ENCODE assay signal across 1 cellular context in the genomic region with DNA sequence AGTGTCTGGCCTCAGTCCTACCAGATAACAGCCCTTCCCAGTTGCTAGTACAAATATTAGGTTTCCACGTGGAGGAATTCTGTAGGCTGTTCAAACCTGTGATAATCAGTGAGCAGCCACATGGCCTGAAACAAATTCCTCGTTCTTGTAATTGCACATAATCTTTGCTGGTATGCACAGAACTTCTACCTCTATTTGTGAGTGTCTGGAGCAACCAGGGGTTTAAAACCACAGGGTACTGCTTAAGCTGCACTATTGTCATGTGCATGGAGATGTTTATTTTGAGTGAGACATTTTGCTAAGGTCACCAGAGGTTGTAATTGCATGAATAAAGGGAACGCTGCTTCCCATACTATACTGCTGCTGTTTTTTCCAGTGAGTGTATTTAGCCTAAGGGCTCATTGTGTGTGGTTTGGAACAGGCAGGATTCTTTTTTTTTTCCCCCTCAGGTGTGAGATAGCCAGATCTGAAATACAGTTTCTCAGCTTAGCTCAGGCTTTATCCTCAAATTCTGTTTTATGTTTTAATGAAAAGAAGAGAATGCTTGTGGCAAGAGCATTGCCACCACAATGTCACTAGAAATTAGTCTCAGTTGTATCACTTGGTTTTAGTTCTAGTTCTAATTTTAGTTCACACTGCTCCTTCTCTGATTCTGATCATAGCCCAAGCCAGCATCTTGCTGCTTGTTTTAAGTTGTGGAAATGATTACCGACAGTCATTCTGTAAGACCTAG.
TF ChIP-seq lines count a peak whose summit lies in the region.

No MANE protein-coding gene starts in this region.

TF ChIP-seq in HepG2, 621 proteins besides CTCF, POLR2A, EP300 and RAD21 (continued from another document and continues in another):
- TF ChIP-seq, protein P1, sequence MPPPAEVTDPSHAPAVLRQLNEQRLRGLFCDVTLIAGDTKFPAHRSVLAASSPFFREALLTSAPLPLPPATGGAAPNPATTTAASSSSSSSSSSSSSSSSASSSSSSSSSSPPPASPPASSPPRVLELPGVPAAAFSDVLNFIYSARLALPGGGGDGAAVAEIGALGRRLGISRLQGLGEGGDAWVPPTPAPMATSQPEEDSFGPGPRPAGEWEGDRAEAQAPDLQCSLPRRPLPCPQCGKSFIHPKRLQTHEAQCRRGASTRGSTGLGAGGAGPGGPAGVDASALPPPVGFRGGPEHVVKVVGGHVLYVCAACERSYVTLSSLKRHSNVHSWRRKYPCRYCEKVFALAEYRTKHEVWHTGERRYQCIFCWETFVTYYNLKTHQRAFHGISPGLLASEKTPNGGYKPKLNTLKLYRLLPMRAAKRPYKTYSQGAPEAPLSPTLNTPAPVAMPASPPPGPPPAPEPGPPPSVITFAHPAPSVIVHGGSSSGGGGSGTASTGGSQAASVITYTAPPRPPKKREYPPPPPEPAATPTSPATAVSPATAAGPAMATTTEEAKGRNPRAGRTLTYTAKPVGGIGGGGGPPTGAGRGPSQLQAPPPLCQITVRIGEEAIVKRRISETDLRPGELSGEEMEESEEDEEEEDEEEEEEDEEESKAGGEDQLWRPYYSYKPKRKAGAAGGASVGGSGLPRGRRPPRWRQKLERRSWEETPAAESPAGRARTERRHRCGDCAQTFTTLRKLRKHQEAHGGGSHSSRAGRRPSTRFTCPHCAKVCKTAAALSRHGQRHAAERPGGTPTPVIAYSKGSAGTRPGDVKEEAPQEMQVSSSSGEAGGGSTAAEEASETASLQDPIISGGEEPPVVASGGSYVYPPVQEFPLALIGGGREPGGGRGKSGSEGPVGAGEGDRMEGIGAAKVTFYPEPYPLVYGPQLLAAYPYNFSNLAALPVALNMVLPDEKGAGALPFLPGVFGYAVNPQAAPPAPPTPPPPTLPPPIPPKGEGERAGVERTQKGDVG (CRISPR knock-in tag; IDR thresholded peaks at IDR 0.05; ENCODE audit: borderline replicate concordance): no peak
- TF ChIP-seq, protein P2, sequence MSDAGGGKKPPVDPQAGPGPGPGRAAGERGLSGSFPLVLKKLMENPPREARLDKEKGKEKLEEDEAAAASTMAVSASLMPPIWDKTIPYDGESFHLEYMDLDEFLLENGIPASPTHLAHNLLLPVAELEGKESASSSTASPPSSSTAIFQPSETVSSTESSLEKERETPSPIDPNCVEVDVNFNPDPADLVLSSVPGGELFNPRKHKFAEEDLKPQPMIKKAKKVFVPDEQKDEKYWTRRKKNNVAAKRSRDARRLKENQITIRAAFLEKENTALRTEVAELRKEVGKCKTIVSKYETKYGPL (CRISPR knock-in tag; IDR thresholded peaks at IDR 0.05): no peak
- TF ChIP-seq PRPF4 (IDR thresholded peaks at IDR 0.05; ENCODE audit: low read depth, low read length, poor library complexity, severe bottlenecking) (no peak), KLF15 (CRISPR knock-in tag; IDR thresholded peaks at IDR 0.05; ENCODE audit: borderline replicate concordance) (no peak), LCORL (IDR thresholded peaks at IDR 0.05) (no peak), LCORL (CRISPR knock-in tag; IDR thresholded peaks at IDR 0.05) (no peak), TIGD3 (CRISPR knock-in tag; IDR thresholded peaks at IDR 0.05; ENCODE audit: borderline replicate concordance) (no peak), MAZ (IDR thresholded peaks at IDR 0.05; ENCODE audit: borderline replicate concordance, low read depth, low read length) (no peak), MAZ (CRISPR knock-in tag; IDR thresholded peaks at IDR 0.05; ENCODE audit: low read depth) (no peak), ASH2L (IDR thresholded peaks at IDR 0.05; ENCODE audit: insufficient read length, low read depth, low read length) (peak; percentile 27), NCOA5 (CRISPR knock-in tag; IDR thresholded peaks at IDR 0.05) (no peak), NR2F6 (IDR thresholded peaks at IDR 0.05) (peak; percentile 58), NR2F6 (CRISPR knock-in tag; IDR thresholded peaks at IDR 0.05) (peak; percentile 46; the same call in 1 of the 2 replicates), NFIB (CRISPR knock-in tag; IDR thresholded peaks at IDR 0.05; ENCODE audit: borderline replicate concordance) (no peak), TFDP1 (CRISPR knock-in tag; IDR thresholded peaks at IDR 0.05; ENCODE audit: borderline replicate concordance) (peak; percentile 46; the same call in 1 of the 2 replicates), ATRX (CRISPR knock-in tag; IDR thresholded peaks at IDR 0.05; ENCODE audit: borderline replicate concordance) (no peak), REST (IDR thresholded peaks at IDR 0.05; ENCODE audit: borderline replicate concordance in 1 of 2, low read depth in 1 of 2, low read length in 2 of 2) (no peak), SIN3B (IDR thresholded peaks at IDR 0.05; ENCODE audit: low read length) (no peak), MED1 (CRISPR knock-in tag; IDR thresholded peaks at IDR 0.05) (peak; percentile 42; the same call in 1 of the 2 replicates), FOXA1 (IDR thresholded peaks at IDR 0.05) (no peak), FOXA1 (CRISPR knock-in tag; IDR thresholded peaks at IDR 0.05) (peak; percentile 34; the same call in 1 of the 2 replicates), ELF4 (CRISPR knock-in tag; IDR thresholded peaks at IDR 0.05; ENCODE audit: borderline replicate concordance) (no peak), ZFP37 (CRISPR knock-in tag; IDR thresholded peaks at IDR 0.05; ENCODE audit: borderline replicate concordance) (no peak), WIZ (CRISPR knock-in tag; IDR thresholded peaks at IDR 0.05) (no peak), MIXL1 (CRISPR knock-in tag; IDR thresholded peaks at IDR 0.05) (0 out of 2 replicates have a peak, but pooled peaks have one; percentile 28)
- TF ChIP-seq, protein P3, sequence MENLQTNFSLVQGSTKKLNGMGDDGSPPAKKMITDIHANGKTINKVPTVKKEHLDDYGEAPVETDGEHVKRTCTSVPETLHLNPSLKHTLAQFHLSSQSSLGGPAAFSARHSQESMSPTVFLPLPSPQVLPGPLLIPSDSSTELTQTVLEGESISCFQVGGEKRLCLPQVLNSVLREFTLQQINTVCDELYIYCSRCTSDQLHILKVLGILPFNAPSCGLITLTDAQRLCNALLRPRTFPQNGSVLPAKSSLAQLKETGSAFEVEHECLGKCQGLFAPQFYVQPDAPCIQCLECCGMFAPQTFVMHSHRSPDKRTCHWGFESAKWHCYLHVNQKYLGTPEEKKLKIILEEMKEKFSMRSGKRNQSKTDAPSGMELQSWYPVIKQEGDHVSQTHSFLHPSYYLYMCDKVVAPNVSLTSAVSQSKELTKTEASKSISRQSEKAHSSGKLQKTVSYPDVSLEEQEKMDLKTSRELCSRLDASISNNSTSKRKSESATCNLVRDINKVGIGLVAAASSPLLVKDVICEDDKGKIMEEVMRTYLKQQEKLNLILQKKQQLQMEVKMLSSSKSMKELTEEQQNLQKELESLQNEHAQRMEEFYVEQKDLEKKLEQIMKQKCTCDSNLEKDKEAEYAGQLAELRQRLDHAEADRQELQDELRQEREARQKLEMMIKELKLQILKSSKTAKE (CRISPR knock-in tag; IDR thresholded peaks at IDR 0.05; ENCODE audit: borderline replicate concordance): peak; percentile 12; the same call in 1 of the 2 replicates
- TF ChIP-seq, protein P4, sequence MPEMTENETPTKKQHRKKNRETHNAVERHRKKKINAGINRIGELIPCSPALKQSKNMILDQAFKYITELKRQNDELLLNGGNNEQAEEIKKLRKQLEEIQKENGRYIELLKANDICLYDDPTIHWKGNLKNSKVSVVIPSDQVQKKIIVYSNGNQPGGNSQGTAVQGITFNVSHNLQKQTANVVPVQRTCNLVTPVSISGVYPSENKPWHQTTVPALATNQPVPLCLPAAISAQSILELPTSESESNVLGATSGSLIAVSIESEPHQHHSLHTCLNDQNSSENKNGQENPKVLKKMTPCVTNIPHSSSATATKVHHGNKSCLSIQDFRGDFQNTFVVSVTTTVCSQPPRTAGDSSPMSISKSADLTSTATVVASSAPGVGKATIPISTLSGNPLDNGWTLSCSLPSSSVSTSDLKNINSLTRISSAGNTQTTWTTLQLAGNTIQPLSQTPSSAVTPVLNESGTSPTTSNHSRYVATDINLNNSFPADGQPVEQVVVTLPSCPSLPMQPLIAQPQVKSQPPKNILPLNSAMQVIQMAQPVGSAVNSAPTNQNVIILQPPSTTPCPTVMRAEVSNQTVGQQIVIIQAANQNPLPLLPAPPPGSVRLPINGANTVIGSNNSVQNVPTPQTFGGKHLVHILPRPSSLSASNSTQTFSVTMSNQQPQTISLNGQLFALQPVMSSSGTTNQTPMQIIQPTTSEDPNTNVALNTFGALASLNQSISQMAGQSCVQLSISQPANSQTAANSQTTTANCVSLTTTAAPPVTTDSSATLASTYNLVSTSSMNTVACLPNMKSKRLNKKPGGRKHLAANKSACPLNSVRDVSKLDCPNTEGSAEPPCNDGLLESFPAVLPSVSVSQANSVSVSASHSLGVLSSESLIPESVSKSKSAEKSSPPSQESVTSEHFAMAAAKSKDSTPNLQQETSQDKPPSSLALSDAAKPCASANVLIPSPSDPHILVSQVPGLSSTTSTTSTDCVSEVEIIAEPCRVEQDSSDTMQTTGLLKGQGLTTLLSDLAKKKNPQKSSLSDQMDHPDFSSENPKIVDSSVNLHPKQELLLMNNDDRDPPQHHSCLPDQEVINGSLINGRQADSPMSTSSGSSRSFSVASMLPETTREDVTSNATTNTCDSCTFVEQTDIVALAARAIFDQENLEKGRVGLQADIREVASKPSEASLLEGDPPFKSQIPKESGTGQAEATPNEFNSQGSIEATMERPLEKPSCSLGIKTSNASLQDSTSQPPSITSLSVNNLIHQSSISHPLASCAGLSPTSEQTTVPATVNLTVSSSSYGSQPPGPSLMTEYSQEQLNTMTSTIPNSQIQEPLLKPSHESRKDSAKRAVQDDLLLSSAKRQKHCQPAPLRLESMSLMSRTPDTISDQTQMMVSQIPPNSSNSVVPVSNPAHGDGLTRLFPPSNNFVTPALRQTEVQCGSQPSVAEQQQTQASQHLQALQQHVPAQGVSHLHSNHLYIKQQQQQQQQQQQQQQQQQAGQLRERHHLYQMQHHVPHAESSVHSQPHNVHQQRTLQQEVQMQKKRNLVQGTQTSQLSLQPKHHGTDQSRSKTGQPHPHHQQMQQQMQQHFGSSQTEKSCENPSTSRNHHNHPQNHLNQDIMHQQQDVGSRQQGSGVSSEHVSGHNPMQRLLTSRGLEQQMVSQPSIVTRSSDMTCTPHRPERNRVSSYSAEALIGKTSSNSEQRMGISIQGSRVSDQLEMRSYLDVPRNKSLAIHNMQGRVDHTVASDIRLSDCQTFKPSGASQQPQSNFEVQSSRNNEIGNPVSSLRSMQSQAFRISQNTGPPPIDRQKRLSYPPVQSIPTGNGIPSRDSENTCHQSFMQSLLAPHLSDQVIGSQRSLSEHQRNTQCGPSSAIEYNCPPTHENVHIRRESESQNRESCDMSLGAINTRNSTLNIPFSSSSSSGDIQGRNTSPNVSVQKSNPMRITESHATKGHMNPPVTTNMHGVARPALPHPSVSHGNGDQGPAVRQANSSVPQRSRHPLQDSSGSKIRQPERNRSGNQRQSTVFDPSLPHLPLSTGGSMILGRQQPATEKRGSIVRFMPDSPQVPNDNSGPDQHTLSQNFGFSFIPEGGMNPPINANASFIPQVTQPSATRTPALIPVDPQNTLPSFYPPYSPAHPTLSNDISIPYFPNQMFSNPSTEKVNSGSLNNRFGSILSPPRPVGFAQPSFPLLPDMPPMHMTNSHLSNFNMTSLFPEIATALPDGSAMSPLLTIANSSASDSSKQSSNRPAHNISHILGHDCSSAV (CRISPR knock-in tag; IDR thresholded peaks at IDR 0.05; ENCODE audit: borderline replicate concordance): no peak
- TF ChIP-seq, protein P5, sequence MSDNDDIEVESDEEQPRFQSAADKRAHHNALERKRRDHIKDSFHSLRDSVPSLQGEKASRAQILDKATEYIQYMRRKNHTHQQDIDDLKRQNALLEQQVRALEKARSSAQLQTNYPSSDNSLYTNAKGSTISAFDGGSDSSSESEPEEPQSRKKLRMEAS (IDR thresholded peaks at IDR 0.05): peak; percentile 82
